ENCODE assay signal across 17 cellular contexts in genomic region chr3:81268526-81268925, GRCh38.
DNase-seq lines count a peak whose midpoint lies in the region; ATAC-seq and TF ChIP-seq lines count a peak whose summit lies in the region.
"Had no signal": no experiment of that assay in that cellular context is flagged by ENCODE, and none has a peak within 500 bp of the region (broad histone marks: within the 10 kb centered on the region; RNA-seq: fewer than 3 reads in every experiment).

No MANE protein-coding gene starts in this region.

- no peak for ATAC-seq in HG03097 (IDR thresholded peaks at IDR 0.05; ENCODE audit: low FRiP score, unreplicated experiment)
- no peak for ATAC-seq in stimulated activated effector memory CD8-positive, alpha-beta T cell treated with anti-CD3 and anti-CD28 coated beads, Interleukin-12 subunit alpha, Interleukin-12 subunit beta, amount 100 ng/mL, for 72 hours
- ATAC-seq: CD8-positive, alpha-beta T cell; GM23338; HCT116 had no signal

- peaks cover 3% of the 10 kb centered on the region for H3K4me1 Mint-ChIP-seq in nephron
- no peaks in the 10 kb centered on the region for H3K4me1 Mint-ChIP-seq in stimulated activated effector memory CD8-positive, alpha-beta T cell treated with anti-CD3 and anti-CD28 coated beads, Interleukin-12 subunit alpha, Interleukin-12 subunit beta, amount 100 ng/mL, for 72 hours
- H3K4me1 Mint-ChIP-seq: B cell; CD4-positive, CD25-positive, alpha-beta regulatory T cell; GM23338 had no signal

- no peaks in the 10 kb centered on the region for H3K36me3 Mint-ChIP-seq in nephron (ENCODE audit: low read depth)
- H3K36me3 Mint-ChIP-seq in stimulated activated effector memory CD8-positive, alpha-beta T cell treated with anti-CD3 and anti-CD28 coated beads, Interleukin-12 subunit alpha, Interleukin-12 subunit beta, amount 100 ng/mL, for 72 hours: no peaks in the 10 kb centered on the region
- H3K36me3 Mint-ChIP-seq: CD4-positive, CD25-positive, alpha-beta regulatory T cell; CD8-positive, alpha-beta T cell had no signal

- no peaks in the 10 kb centered on the region for H3K9me3 Mint-ChIP-seq in nephron
- H3K9me3 Mint-ChIP-seq in stimulated activated effector memory CD8-positive, alpha-beta T cell treated with anti-CD3 and anti-CD28 coated beads, Interleukin-12 subunit alpha, Interleukin-12 subunit beta, amount 100 ng/mL, for 72 hours: peaks cover 7% of the 10 kb centered on the region
- H3K9me3 Mint-ChIP-seq: GM23338, H9 had no signal

- TF ChIP-seq CTCF in nephron (IDR thresholded peaks at IDR 0.05; ENCODE audit: unreplicated experiment in 3 of 3): no peak

- no peaks in the 10 kb centered on the region for H3K27me3 Mint-ChIP-seq in nephron (ENCODE audit: low read depth)
- H3K27me3 Mint-ChIP-seq: B cell had no signal

- H3K4me3 Mint-ChIP-seq in nephron: no peak overlapping the region
- no peak overlapping the region for H3K4me3 Mint-ChIP-seq in stimulated activated effector memory CD8-positive, alpha-beta T cell treated with anti-CD3 and anti-CD28 coated beads, Interleukin-12 subunit alpha, Interleukin-12 subunit beta, amount 100 ng/mL, for 72 hours
- H3K4me3 Mint-ChIP-seq: B cell; CD4-positive, CD25-positive, alpha-beta regulatory T cell; CD8-positive, alpha-beta T cell; GM23338; H9 had no signal

- in situ Hi-C loops in Caki2 (cut with HindIII; ENCODE audit: low pct_unique_long_range_greater_than_20kb, low sequenced_read_pairs): no loop called here

- peak overlapping the region; percentile 32 to 69 (median 57) for H3K27ac Mint-ChIP-seq in nephron
- no peak overlapping the region for H3K27ac Mint-ChIP-seq in stimulated activated effector memory CD8-positive, alpha-beta T cell treated with anti-CD3 and anti-CD28 coated beads, Interleukin-12 subunit alpha, Interleukin-12 subunit beta, amount 100 ng/mL, for 72 hours
- H3K27ac Mint-ChIP-seq: B cell; CD4-positive, CD25-positive, alpha-beta regulatory T cell; CD8-positive, alpha-beta T cell; GM23338; H9 had no signal

- DNase-seq in Caki2 (ENCODE audit: low read depth) (peak; percentile 39), kidney glomerular epithelial cell (lab: John Stamatoyannopoulos, UW) (peak; percentile 20), occipital lobe (lab: John Stamatoyannopoulos, UW) (no peak)
- no peak for DNase-seq in stimulated activated effector memory CD8-positive, alpha-beta T cell treated with anti-CD3 and anti-CD28 coated beads, Interleukin-12 subunit alpha, Interleukin-12 subunit beta, amount 100 ng/mL, for 72 hours (ENCODE audit: low spot score in 2 of 2)
- no peak for DNase-seq in activated T-cell treated with anti-CD3 and anti-CD28 coated beads, Interleukin-2, amount 50 U/mL, for 1 hour
- DNase-seq: Calu3; CD4-positive, CD25-positive, alpha-beta regulatory T cell; CD8-positive, alpha-beta T cell; DMS53; DMS79 treated with DMSO at 0.1 percent for 48 hours; GF-D8; H9 had no signal

Comparison
In these comparisons a context has a peak if more than half of its experiments do, and no peak if none do; other contexts are left out.
1. DNase-seq: peak in Caki2 (single experiment) and kidney glomerular epithelial cell (single experiment); none in occipital lobe (single experiment), stimulated activated effector memory CD8-positive, alpha-beta T cell treated with anti-CD3 and anti-CD28 coated beads, Interleukin-12 subunit alpha, Interleukin-12 subunit beta, amount 100 ng/mL, for 72 hours (0 of 2) and activated T-cell treated with anti-CD3 and anti-CD28 coated beads, Interleukin-2, amount 50 U/mL, for 1 hour (single experiment).